8 cellular contexts compared by ENCODE assay signal in the genomic region with DNA sequence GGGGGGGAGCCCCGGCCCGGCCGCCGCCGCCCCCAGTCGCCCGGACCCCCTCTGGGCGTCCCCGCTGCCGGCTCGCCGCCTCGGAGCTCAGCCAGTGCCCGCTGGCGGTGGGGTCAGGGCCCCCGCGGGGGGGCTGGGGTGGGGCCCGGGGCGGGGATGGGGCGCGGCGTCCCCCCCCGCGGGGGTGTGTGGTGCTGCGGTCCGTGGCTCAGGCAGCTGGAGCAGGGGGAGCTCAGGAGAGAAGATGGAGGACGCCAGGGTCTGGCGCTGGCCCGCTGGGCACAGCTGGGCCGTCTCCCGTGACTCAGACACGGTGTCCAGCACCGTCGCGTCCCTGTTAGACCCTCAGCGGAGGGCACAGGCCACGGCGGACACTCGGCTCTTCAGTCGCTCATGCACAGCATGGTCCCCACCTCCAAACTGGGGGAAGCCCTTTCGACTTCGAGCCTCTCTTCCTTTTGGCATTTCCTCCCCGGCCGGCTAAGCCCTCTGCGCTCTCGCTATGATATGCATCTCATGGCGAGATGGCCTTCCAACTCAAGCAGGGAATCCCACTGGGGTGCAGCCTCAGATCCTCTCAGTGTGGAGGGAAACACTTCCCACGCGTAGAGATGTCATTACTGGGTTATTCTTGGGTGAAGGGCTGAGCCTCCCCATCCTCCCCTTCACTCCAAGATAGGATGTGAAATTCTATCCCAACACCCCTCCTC. TPM values are rescaled to one million over a fixed set of nuclear protein-coding genes. Genes with fewer than 3 reads are reported as not detected.
DNase-seq lines count a peak whose midpoint lies in the region; ATAC-seq and TF ChIP-seq lines count a peak whose summit lies in the region.

No MANE protein-coding gene starts in this region.

- no peaks in the 10 kb centered on the region for H4K20me1 ChIP-seq in fibroblast of lung (ENCODE audit: control insufficient read depth, extremely low read depth, insufficient read depth, low read length)

- peaks cover 46 to 57% (median 54%) of the 10 kb centered on the region in 3 donors for H3K4me1 Mint-ChIP-seq in naive B cell

- H3K9ac ChIP-seq in fibroblast of lung (ENCODE audit: insufficient read depth, low read length): peak overlapping the region; percentile 94

- no peaks in the 10 kb centered on the region for H3K27me3 ChIP-seq in fibroblast of lung (ENCODE audit: control insufficient read depth, insufficient read depth, low read length)
- H3K27me3 ChIP-seq in thoracic aorta (replicated peaks; ENCODE audit: insufficient read depth): no peaks in the 10 kb centered on the region

- TF ChIP-seq CTCF in fibroblast of lung (conservative IDR thresholded peaks at IDR 0.05 in 1 of 2, IDR thresholded peaks at IDR 0.05 in 1 of 2; ENCODE audit: low read depth in 1 of 2, low read length in 2 of 2): no peak
- TF ChIP-seq CTCF in thoracic aorta (IDR thresholded peaks at IDR 0.05): no peak

- H3K27ac ChIP-seq in fibroblast of lung (ENCODE audit: insufficient read depth, low read length) (peak overlapping the region; percentile 95), thoracic aorta (peak overlapping the region; percentile 93 to 94)

- DNase-seq in CD1c-positive myeloid dendritic cell (ENCODE audit: extremely low spot score) (peak; percentile 65), NCI-H748 (lab: John Stamatoyannopoulos, UW; ENCODE audit: unreplicated experiment) (peak; percentile 87), activated T-cell treated with anti-CD3 and anti-CD28 coated beads for 24 hours (ENCODE audit: low read depth) (peak; percentile 20), fibroblast of lung (ENCODE audit: low read depth in 2 of 2) (peak; percentile 68 to 70), naive B cell (peak; percentile 69), thoracic aorta (ENCODE audit: low spot score) (no peak)

- TF ChIP-seq POLR2A in GM19099 (IDR thresholded peaks at IDR 0.05; ENCODE audit: extremely low read depth, insufficient read length, low read depth): peak; percentile 76

- H3K4me2 ChIP-seq in fibroblast of lung (ENCODE audit: extremely low read depth, insufficient read depth, low read length): peak overlapping the region; percentile 91

- H3K9me3 ChIP-seq in fibroblast of lung (ENCODE audit: control insufficient read depth, insufficient read depth, low read depth, low read length) (no peaks in the 10 kb centered on the region), thoracic aorta (no peaks in the 10 kb centered on the region)

- peak overlapping the region; percentile 93 to 97 (median 95) for H3K27ac Mint-ChIP-seq in naive B cell

- H3K79me2 ChIP-seq in fibroblast of lung (ENCODE audit: control insufficient read depth, insufficient read depth, low read length): peaks cover 39% of the 10 kb centered on the region

- peak overlapping the region; percentile 60 for H2AFZ ChIP-seq in fibroblast of lung (ENCODE audit: low read length)

- H3K36me3 ChIP-seq in fibroblast of lung (ENCODE audit: control insufficient read depth, insufficient read depth, low read length) (no peaks in the 10 kb centered on the region), thoracic aorta (no peaks in the 10 kb centered on the region)

- no peaks in the 10 kb centered on the region for H3K36me3 Mint-ChIP-seq in naive B cell

- H3K27me3 Mint-ChIP-seq in naive B cell: no peaks in the 10 kb centered on the region

- H3K4me3 ChIP-seq in fibroblast of lung (replicated peaks in 1 of 4; ENCODE audit: control extremely low read depth in 1 of 4, insufficient read depth in 1 of 4, low read depth in 3 of 4, low read length in 4 of 4) (peak overlapping the region; percentile 52 to 82 (median 60)), thoracic aorta (peak overlapping the region; percentile 85)

- H3K4me1 ChIP-seq in fibroblast of lung (ENCODE audit: control insufficient read depth, extremely low read depth, insufficient read depth, low read length): peaks cover 27% of the 10 kb centered on the region
- peaks cover 27 to 40% of the 10 kb centered on the region in 2 donors for H3K4me1 ChIP-seq in thoracic aorta (ENCODE audit: control insufficient read depth in 1 of 2, low read depth in 2 of 2)

- H3K4me3 Mint-ChIP-seq in naive B cell: peak overlapping the region; percentile 90 to 98 (median 95)

- H3K9me3 Mint-ChIP-seq in naive B cell: no peaks in the 10 kb centered on the region

- ATAC-seq in HG03175 (IDR thresholded peaks at IDR 0.05; ENCODE audit: unreplicated experiment) (peak; percentile 68), naive B cell (ENCODE audit: low read depth in 2 of 2) (peak; percentile 75), thoracic aorta (ENCODE audit: insufficient number of reproducible peaks, low FRiP score, low read depth) (peak; percentile 40)

RNA-seq across cellular contexts. Expression of gene VEZF1, which starts 0.4 kb away (rescaled TPM):
- total RNA-seq in fibroblast of lung (37.0 and 51.2 TPM in 2 replicates), thoracic aorta (10 to 100 TPM; 68.4 to 75.5 TPM)
- polyA plus RNA-seq in fibroblast of lung (43.9 and 44.3 TPM in 2 replicates), naive B cell (ENCODE audit: low read depth in 6 of 6) (10 to 100 TPM; 39.6 to 58.2 (median 50.6) TPM)
- 38.7 and 41.8 TPM in 2 replicates for polyA plus RNA-seq in fibroblast of lung (2012)
- polyA minus RNA-seq in fibroblast of lung (ENCODE audit: low replicate concordance): 49.9 and 57.0 TPM in 2 replicates

RNA-seq across cellular contexts. Expression of gene SRSF1, which starts 18.6 kb away (rescaled TPM):
- total RNA-seq in fibroblast of lung: 242 and 307 TPM in 2 replicates
- 191 and 218 TPM in 2 replicates for polyA plus RNA-seq in fibroblast of lung
- 194 and 232 TPM in 2 replicates for polyA plus RNA-seq in fibroblast of lung (2012)
- polyA minus RNA-seq in fibroblast of lung (ENCODE audit: low replicate concordance): 161 and 172 TPM in 2 replicates
- 10 to 100 TPM; 29.1 to 57.3 (median 41.8) TPM for polyA plus RNA-seq in naive B cell (ENCODE audit: low read depth in 6 of 6)
- 100 to 1,000 TPM; 132 to 220 TPM for total RNA-seq in thoracic aorta

RNA-seq across cellular contexts. Expression of gene CUEDC1, which starts 33.2 kb away (rescaled TPM):
- total RNA-seq in fibroblast of lung: 6.2 and 11.9 TPM in 2 replicates
- 25.6 and 34.9 TPM in 2 replicates for polyA plus RNA-seq in fibroblast of lung
- polyA plus RNA-seq in fibroblast of lung (2012): 26.6 and 35.9 TPM in 2 replicates
- 25.6 and 37.1 TPM in 2 replicates for polyA minus RNA-seq in fibroblast of lung (ENCODE audit: low replicate concordance)
- polyA plus RNA-seq in naive B cell (ENCODE audit: low read depth in 6 of 6): not detected
- 10 to 100 TPM; 32.7 to 93.1 TPM for total RNA-seq in thoracic aorta
